In the genomic region with DNA sequence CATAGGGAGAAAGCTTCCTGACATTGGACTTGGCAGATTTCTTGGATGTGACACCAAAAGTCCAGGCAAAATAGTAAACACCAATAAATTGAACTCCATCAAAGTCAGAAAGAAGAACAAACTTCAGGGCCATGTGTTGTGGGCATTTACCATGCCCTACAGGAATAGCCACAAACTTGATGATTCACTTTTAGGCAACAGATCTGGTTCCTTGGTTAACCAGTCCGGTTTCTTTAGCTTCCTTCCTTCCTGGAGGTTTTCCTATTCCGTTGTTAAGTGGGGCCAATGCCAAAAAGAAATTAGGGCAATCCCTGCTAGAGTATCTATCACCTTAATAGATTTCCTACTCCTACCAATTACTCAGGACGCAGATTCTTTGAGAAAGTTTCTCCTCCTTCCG, we compare ENCODE assay signal across 13 cellular contexts. TPM values are rescaled to one million over a fixed set of nuclear protein-coding genes. Genes with fewer than 3 reads are reported as not detected.
"Had no signal": no experiment of that assay in that cellular context is flagged by ENCODE, and none has a peak within 500 bp of the region (broad histone marks: within the 10 kb centered on the region; RNA-seq: fewer than 3 reads in every experiment).

No MANE protein-coding gene starts in this region.

- H3K4me3 ChIP-seq: gastroesophageal sphincter, heart right ventricle, mucosa of descending colon, thoracic aorta had no signal

- H3K36me3 ChIP-seq: gastroesophageal sphincter, heart right ventricle, thoracic aorta had no signal

- H3K4me1 ChIP-seq: gastroesophageal sphincter, heart right ventricle had no signal

- DNase-seq: activated CD4-positive, CD25-positive, alpha-beta regulatory T cell treated with anti-CD3 and anti-CD28 coated beads, Interleukin-2, amount 50 U/mL, for 72 hours; activated naive CD4-positive, alpha-beta T cell treated with anti-CD3 and anti-CD28 coated beads, Interleukin-2, amount 10 ng/mL, durations not matched to agents 7 days and 5 days; heart right ventricle; mucosa of descending colon; naive thymus-derived CD8-positive, alpha-beta T cell; posterior cingulate gyrus; retina had no signal

- H3K9me3 ChIP-seq: gastroesophageal sphincter, heart right ventricle, mucosa of descending colon, thoracic aorta had no signal

- ATAC-seq: gastroesophageal sphincter; heart right ventricle; mucosa of descending colon; naive thymus-derived CD8-positive, alpha-beta T cell; stimulated activated effector memory CD8-positive, alpha-beta T cell treated with anti-CD3 and anti-CD28 coated beads, Interleukin-12 subunit alpha, Interleukin-12 subunit beta, amount 100 ng/mL, for 72 hours had no signal

- H3K27ac ChIP-seq: gastroesophageal sphincter, heart right ventricle, thoracic aorta had no signal

RNA-seq across cellular contexts. Expression of a gene that starts 25.2 kb away (rescaled TPM):
- total RNA-seq: astrocyte; dermis microvascular lymphatic vessel endothelial cell; epithelial cell of proximal tubule; heart right ventricle; mucosa of descending colon; naive thymus-derived CD8-positive, alpha-beta T cell; thoracic aorta had no signal

RNA-seq across cellular contexts. Expression of a gene that starts 42.1 kb away (rescaled TPM):
- total RNA-seq: naive thymus-derived CD8-positive, alpha-beta T cell had no signal
